1 cellular context compared by ENCODE assay signal in the genomic region with DNA sequence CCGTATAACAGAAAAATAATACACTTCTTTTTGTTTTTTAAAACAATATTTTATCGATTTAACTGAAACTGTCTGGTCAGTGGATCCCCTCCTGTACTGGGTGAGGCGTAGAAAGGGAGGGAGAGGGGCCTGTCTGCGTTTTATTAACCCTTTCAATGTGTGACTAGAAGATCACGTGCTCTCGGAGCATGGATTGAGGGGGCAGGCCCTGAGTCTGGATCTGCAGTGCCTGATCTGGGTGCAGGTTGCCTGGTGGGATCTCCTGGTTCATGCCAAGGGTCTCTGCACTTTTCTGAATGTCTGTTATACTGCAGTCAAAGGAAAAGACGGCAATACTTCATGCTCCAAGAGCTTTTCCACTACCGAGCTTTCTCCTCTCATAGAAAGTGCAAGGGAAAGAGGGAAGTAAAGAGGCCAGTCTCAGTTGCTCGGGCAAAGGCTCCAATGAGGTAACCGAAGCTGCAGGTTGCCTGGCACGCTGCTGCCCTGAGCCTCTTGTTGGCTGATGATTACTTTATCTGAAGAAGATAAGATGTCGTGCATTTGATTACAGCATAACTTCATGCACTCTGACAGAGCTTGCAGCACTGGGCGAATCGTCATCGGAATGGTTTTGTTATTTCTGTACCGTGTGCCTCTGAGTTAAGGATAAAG.
A peak's percentile ranks its signal among the peaks of the same experiment; 100 is the strongest.
TF ChIP-seq lines count a peak whose summit lies in the region.

No MANE protein-coding gene starts in this region.

TF ChIP-seq in SK-N-SH, 30 proteins besides CTCF, POLR2A, EP300 and RAD21:
- TF ChIP-seq, protein P1, sequence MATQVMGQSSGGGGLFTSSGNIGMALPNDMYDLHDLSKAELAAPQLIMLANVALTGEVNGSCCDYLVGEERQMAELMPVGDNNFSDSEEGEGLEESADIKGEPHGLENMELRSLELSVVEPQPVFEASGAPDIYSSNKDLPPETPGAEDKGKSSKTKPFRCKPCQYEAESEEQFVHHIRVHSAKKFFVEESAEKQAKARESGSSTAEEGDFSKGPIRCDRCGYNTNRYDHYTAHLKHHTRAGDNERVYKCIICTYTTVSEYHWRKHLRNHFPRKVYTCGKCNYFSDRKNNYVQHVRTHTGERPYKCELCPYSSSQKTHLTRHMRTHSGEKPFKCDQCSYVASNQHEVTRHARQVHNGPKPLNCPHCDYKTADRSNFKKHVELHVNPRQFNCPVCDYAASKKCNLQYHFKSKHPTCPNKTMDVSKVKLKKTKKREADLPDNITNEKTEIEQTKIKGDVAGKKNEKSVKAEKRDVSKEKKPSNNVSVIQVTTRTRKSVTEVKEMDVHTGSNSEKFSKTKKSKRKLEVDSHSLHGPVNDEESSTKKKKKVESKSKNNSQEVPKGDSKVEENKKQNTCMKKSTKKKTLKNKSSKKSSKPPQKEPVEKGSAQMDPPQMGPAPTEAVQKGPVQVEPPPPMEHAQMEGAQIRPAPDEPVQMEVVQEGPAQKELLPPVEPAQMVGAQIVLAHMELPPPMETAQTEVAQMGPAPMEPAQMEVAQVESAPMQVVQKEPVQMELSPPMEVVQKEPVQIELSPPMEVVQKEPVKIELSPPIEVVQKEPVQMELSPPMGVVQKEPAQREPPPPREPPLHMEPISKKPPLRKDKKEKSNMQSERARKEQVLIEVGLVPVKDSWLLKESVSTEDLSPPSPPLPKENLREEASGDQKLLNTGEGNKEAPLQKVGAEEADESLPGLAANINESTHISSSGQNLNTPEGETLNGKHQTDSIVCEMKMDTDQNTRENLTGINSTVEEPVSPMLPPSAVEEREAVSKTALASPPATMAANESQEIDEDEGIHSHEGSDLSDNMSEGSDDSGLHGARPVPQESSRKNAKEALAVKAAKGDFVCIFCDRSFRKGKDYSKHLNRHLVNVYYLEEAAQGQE (IDR thresholded peaks at IDR 0.05; ENCODE audit: low read depth, low read length) = no peak
- TF ChIP-seq GATA2 (CRISPR knock-in tag; IDR thresholded peaks at IDR 0.05) = peak; percentile 74
